Comparison of ENCODE assay signal across 6 cellular contexts in the genomic region with DNA sequence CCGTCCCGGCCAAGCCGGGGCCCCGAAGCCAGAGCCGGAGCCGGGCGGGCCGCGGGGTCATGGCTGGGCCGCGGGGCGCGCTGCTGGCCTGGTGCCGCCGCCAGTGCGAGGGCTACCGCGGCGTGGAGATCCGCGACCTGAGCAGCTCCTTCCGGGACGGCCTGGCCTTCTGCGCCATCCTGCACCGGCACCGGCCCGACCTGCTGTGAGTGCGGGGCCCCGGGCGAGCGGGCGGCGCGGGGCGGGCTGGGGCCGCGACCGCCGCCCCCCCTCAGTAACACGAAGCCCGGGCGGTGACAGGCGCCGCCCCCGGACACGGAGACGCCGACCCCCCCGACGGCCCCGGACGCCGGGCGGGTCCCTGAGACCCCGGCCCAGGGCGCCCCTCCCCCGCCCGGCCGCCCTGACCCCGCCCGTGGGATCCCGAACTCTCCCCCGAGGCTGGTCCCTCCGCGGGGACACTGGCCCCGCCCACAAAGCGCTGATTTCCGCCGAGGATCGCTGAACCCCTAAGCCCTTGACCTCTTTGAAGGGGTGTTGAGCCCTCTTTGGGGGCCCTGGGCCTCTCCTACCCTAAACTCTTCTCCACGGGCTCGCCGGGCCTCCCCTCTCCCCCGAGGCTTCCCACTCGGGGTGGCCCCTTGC. TPM values are rescaled to one million over a fixed set of nuclear protein-coding genes. Genes with fewer than 3 reads are reported as not detected.
DNase-seq lines count a peak whose midpoint lies in the region; ATAC-seq and TF ChIP-seq lines count a peak whose summit lies in the region.

No MANE protein-coding gene starts in this region.

- peak overlapping the region; percentile 68 to 87 for H3K4me3 ChIP-seq in SK-N-SH (ENCODE audit: low read depth in 2 of 2, low read length in 1 of 2)

- peaks cover 2% of the 10 kb centered on the region for H3K36me3 Mint-ChIP-seq in T-helper 2 cell treated with Interferon-gamma antibody and Interleukin-4, amounts not matched to agents 5 μg/mL and 100 μg/mL, for 36 hours (ENCODE audit: low read depth)

- no peak for TF ChIP-seq CTCF in SK-N-SH (IDR thresholded peaks at IDR 0.05)

- H3K4me2 ChIP-seq in SK-N-SH = peak overlapping the region; percentile 98

- ATAC-seq in SK-N-SH treated with all-trans-retinoic acid at 6 μM for 48 hours = no peak
- peak; percentile 4 for ATAC-seq in esophagus mucosa

- WGBS in SK-N-SH (ENCODE audit: low lambda C conversion rate) = 5% methylated on average over 16 of the region's 75 CpGs

- H3K9me3 Mint-ChIP-seq in T-helper 2 cell treated with Interferon-gamma antibody and Interleukin-4, amounts not matched to agents 5 μg/mL and 100 μg/mL, for 36 hours = no peaks in the 10 kb centered on the region

- H3K9ac ChIP-seq in SK-N-SH = peak overlapping the region; percentile 85

- POLR2A ChIA-PET in SK-N-SH (lab: Yijun Ruan, JAX) = interaction anchor here (0.6 to 1.4 kb wide), 6 partner anchors 10 to 63 kb away, joined by 3 to 9 read pairs (median 4); partner anchors contain the start of gene ANKRD54

- CTCF ChIA-PET in SK-N-SH (lab: Yijun Ruan, JAX) = interaction anchor here (0.5 to 1.7 kb wide), 19 partner anchors 9 to 225 kb away, joined by 3 to 8 read pairs (median 3); no protein-coding TSS in a partner anchor

- peak overlapping the region; percentile 79 for H3K4me3 Mint-ChIP-seq in T-helper 2 cell treated with Interferon-gamma antibody and Interleukin-4, amounts not matched to agents 5 μg/mL and 100 μg/mL, for 36 hours

- no peak overlapping the region for H2AFZ ChIP-seq in SK-N-SH (ENCODE audit: low read depth)

- H3F3A ChIP-seq in SK-N-SH (replicated peaks; ENCODE audit: insufficient read depth) = peaks cover 18% of the 10 kb centered on the region

- H3K9me2 ChIP-seq in SK-N-SH = no peaks in the 10 kb centered on the region

- H3K27me3 Mint-ChIP-seq in T-helper 2 cell treated with Interferon-gamma antibody and Interleukin-4, amounts not matched to agents 5 μg/mL and 100 μg/mL, for 36 hours (ENCODE audit: low read depth) = no peaks in the 10 kb centered on the region

- peak overlapping the region; percentile 80 for H3K27ac Mint-ChIP-seq in T-helper 2 cell treated with Interferon-gamma antibody and Interleukin-4, amounts not matched to agents 5 μg/mL and 100 μg/mL, for 36 hours

- H3K4me1 ChIP-seq in SK-N-SH (ENCODE audit: control insufficient read depth in 1 of 2, insufficient read depth in 2 of 2, low read depth in 1 of 2, low read length in 1 of 2) = peaks cover 9 to 18% of the 10 kb centered on the region in 2 experiments; a peak in 3 of 4 replicates

- peaks cover 21% of the 10 kb centered on the region for H3K4me1 Mint-ChIP-seq in T-helper 2 cell treated with Interferon-gamma antibody and Interleukin-4, amounts not matched to agents 5 μg/mL and 100 μg/mL, for 36 hours (ENCODE audit: low read depth)

- peak overlapping the region; percentile 47 to 62; a peak in 3 of 4 replicates for H3K27ac ChIP-seq in SK-N-SH (ENCODE audit: low read depth in 2 of 2, low read length in 1 of 2)

- no peaks in the 10 kb centered on the region for H3K27me3 ChIP-seq in SK-N-SH (ENCODE audit: insufficient read depth)

- peak; percentile 78 for DNase-seq in SK-N-SH
- peak; percentile 31 for DNase-seq in T-helper 2 cell treated with Interferon-gamma antibody and Interleukin-4, amounts not matched to agents 5 μg/mL and 100 μg/mL, for 36 hours (ENCODE audit: low spot score)
- peak; percentile 29 for DNase-seq in stimulated activated CD4-positive, alpha-beta T cell treated with anti-CD3 and anti-CD28 coated beads, Interleukin-4, amount 100 ng/mL, for 24 hours
- DNase-seq in pons (ENCODE audit: low spot score) = no peak

- H3K36me3 ChIP-seq in SK-N-SH (replicated peaks in 1 of 2; ENCODE audit: control insufficient read depth in 1 of 2, insufficient read depth in 2 of 2, low read length in 1 of 2) = no peaks in the 10 kb centered on the region

- no peak for TF ChIP-seq EP300 in SK-N-SH (IDR thresholded peaks at IDR 0.05; ENCODE audit: borderline replicate concordance in 1 of 2, low read depth in 1 of 2, low read length in 1 of 2)

- peaks cover 34% of the 10 kb centered on the region for H4K20me1 ChIP-seq in SK-N-SH (ENCODE audit: insufficient read depth)

- peaks cover 52% of the 10 kb centered on the region for H3K79me2 ChIP-seq in SK-N-SH (ENCODE audit: insufficient read depth)

- no peak for TF ChIP-seq RAD21 in SK-N-SH (IDR thresholded peaks at IDR 0.05; ENCODE audit: low read length)

- H3K9me3 ChIP-seq in SK-N-SH = no peaks in the 10 kb centered on the region

TF ChIP-seq in SK-N-SH, 30 proteins besides CTCF, POLR2A, EP300 and RAD21 (continues in another document):
- TF ChIP-seq, protein P1, sequence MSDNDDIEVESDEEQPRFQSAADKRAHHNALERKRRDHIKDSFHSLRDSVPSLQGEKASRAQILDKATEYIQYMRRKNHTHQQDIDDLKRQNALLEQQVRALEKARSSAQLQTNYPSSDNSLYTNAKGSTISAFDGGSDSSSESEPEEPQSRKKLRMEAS (IDR thresholded peaks at IDR 0.05; ENCODE audit: low read depth) = no peak
- no peak for TF ChIP-seq NRF1 (IDR thresholded peaks at IDR 0.05; ENCODE audit: low read depth, low read length)
- no peak for TF ChIP-seq TCF12 (IDR thresholded peaks at IDR 0.05)
- TF ChIP-seq YY1 (IDR thresholded peaks at IDR 0.05; ENCODE audit: low read depth) = no peak
- no peak for TF ChIP-seq SMC3 (IDR thresholded peaks at IDR 0.05; ENCODE audit: low read depth, low read length)
- no peak for TF ChIP-seq CHD2 (IDR thresholded peaks at IDR 0.05; ENCODE audit: low read length, partially characterized antibody)
- no peak for TF ChIP-seq TEAD4 (IDR thresholded peaks at IDR 0.05; ENCODE audit: borderline replicate concordance, insufficient read depth)
- no peak for TF ChIP-seq RCOR1 (IDR thresholded peaks at IDR 0.05; ENCODE audit: low read length)
- TF ChIP-seq RXRA (IDR thresholded peaks at IDR 0.05; ENCODE audit: borderline replicate concordance, low read depth) = no peak

TF ChIP-seq in SK-N-SH treated with all-trans-retinoic acid at 6 μM for 48 hours, 23 proteins besides CTCF, POLR2A, EP300 and RAD21 (continues in another document):
- TF ChIP-seq RARB (CRISPR knock-in tag; IDR thresholded peaks at IDR 0.05) (no peak), CSDC2 (CRISPR knock-in tag; IDR thresholded peaks at IDR 0.05) (no peak), CREB5 (CRISPR knock-in tag; IDR thresholded peaks at IDR 0.05; ENCODE audit: low read depth) (no peak), ARNTL (CRISPR knock-in tag; IDR thresholded peaks at IDR 0.05; ENCODE audit: borderline replicate concordance, low read depth) (no peak), SNAI2 (CRISPR knock-in tag; IDR thresholded peaks at IDR 0.05) (no peak), ESRRG (CRISPR knock-in tag; IDR thresholded peaks at IDR 0.05) (no peak), TCF4 (CRISPR knock-in tag; IDR thresholded peaks at IDR 0.05; ENCODE audit: borderline replicate concordance) (no peak), TSHZ2 (CRISPR knock-in tag; IDR thresholded peaks at IDR 0.05) (no peak), ZNF565 (CRISPR knock-in tag; conservative IDR thresholded peaks at IDR 0.05; ENCODE audit: low read depth) (no peak)

RNA-seq across cellular contexts. Expression of gene MICALL1, which starts 0.4 kb away (rescaled TPM):
- polyA plus RNA-seq in SK-N-SH (2012; rRNA removed) = 12.9 and 15.2 TPM in 2 replicates
- polyA plus RNA-seq in SK-N-SH (2012; cell fraction: cytosol; rRNA removed) = 6.2 and 12.1 TPM in 2 replicates
- polyA plus RNA-seq in SK-N-SH (2012; cell fraction: nucleus; rRNA removed) = 26.6 and 28.9 TPM in 2 replicates
- 105 TPM for total RNA-seq in esophagus mucosa

RNA-seq across cellular contexts. Expression of gene C22orf23, which starts 46.9 kb away (rescaled TPM):
- polyA plus RNA-seq in SK-N-SH (2012; rRNA removed) = 0.33 and 0.45 TPM in 2 replicates
- polyA plus RNA-seq in SK-N-SH (2012; cell fraction: cytosol; rRNA removed) = 0.26 and 0.33 TPM in 2 replicates
- 0.38 and 0.50 TPM in 2 replicates for polyA plus RNA-seq in SK-N-SH (2012; cell fraction: nucleus; rRNA removed)
- not detected for total RNA-seq in esophagus mucosa

RNA-seq across cellular contexts. Expression of gene POLR2F, which starts 47.0 kb away (rescaled TPM):
- 146 and 255 TPM in 2 replicates for polyA plus RNA-seq in SK-N-SH (2012; rRNA removed)
- 167 and 182 TPM in 2 replicates for polyA plus RNA-seq in SK-N-SH (2012; cell fraction: cytosol; rRNA removed)
- polyA plus RNA-seq in SK-N-SH (2012; cell fraction: nucleus; rRNA removed) = 64.9 and 117 TPM in 2 replicates
- 67.8 TPM for total RNA-seq in esophagus mucosa

RNA-seq across cellular contexts. Expression of gene EIF3L, which starts 57.3 kb away (rescaled TPM):
- polyA plus RNA-seq in SK-N-SH (2012; rRNA removed) = 478 and 642 TPM in 2 replicates
- polyA plus RNA-seq in SK-N-SH (2012; cell fraction: cytosol; rRNA removed) = 510 and 587 TPM in 2 replicates
- polyA plus RNA-seq in SK-N-SH (2012; cell fraction: nucleus; rRNA removed) = 152 and 266 TPM in 2 replicates
- 358 TPM for total RNA-seq in esophagus mucosa
